In genomic region chr7:98378210-98378819, GRCh38 we compare ENCODE assay signal across 1 cellular context.
TF ChIP-seq lines count a peak whose summit lies in the region.

No MANE protein-coding gene starts in this region.

TF ChIP-seq in HepG2, 621 proteins besides CTCF, POLR2A, EP300 and RAD21 (continued from another document):
- TF ChIP-seq MNT (IDR thresholded peaks at IDR 0.05), result no peak
- TF ChIP-seq ZNF253 (CRISPR knock-in tag; IDR thresholded peaks at IDR 0.05; ENCODE audit: borderline replicate concordance), result no peak
- no peak for TF ChIP-seq ZNF549 (CRISPR knock-in tag; IDR thresholded peaks at IDR 0.05)
- no peak for TF ChIP-seq SMAD3 (CRISPR knock-in tag; IDR thresholded peaks at IDR 0.05)
TF ChIP-seq in HepG2: peak in this region for 0.
